ENCODE assay signal across 11 cellular contexts in genomic region chr5:170639221-170639925, GRCh38.
"Had no signal": no experiment of that assay in that cellular context is flagged by ENCODE, and none has a peak within 500 bp of the region (broad histone marks: within the 10 kb centered on the region; RNA-seq: fewer than 3 reads in every experiment).

No MANE protein-coding gene starts in this region.

- H3K9me3 ChIP-seq: adrenal gland, MG63, Peyer's patch, SJSA1 had no signal

- H3K4me3 ChIP-seq: adrenal gland, MG63, Peyer's patch, SJSA1 had no signal

- H3K9me3 Mint-ChIP-seq: activated naive CD8-positive, alpha-beta T cell treated with anti-CD3 and anti-CD28 coated beads, Interleukin-2, amount 10 ng/mL, durations not matched to agents 7 days and 5 days; activated T-cell treated with anti-CD3 and anti-CD28 coated beads, Interleukin-2, amount 50 U/mL, for 4 hours; T-helper 2 cell treated with Interferon-gamma antibody and Interleukin-4, amounts not matched to agents 5 μg/mL and 100 μg/mL, for 36 hours had no signal

- H3K36me3 ChIP-seq: adrenal gland, MG63, Peyer's patch, SJSA1, WERI-Rb-1 had no signal

- DNase-seq: NCI-H1092 treated with DMSO at 0.1 percent for 48 hours, NCI-H1417 treated with DMSO at 0.1 percent for 48 hours had no signal

- H3K27me3 ChIP-seq: MG63, Peyer's patch, SJSA1 had no signal

- H3K4me3 Mint-ChIP-seq: activated naive CD8-positive, alpha-beta T cell treated with anti-CD3 and anti-CD28 coated beads, Interleukin-2, amount 10 ng/mL, durations not matched to agents 7 days and 5 days; activated T-cell treated with anti-CD3 and anti-CD28 coated beads, Interleukin-2, amount 50 U/mL, for 4 hours; T-helper 2 cell treated with Interferon-gamma antibody and Interleukin-4, amounts not matched to agents 5 μg/mL and 100 μg/mL, for 36 hours had no signal

- H3K36me3 Mint-ChIP-seq: activated naive CD8-positive, alpha-beta T cell treated with anti-CD3 and anti-CD28 coated beads, Interleukin-2, amount 10 ng/mL, durations not matched to agents 7 days and 5 days had no signal

- H3K27ac Mint-ChIP-seq: activated naive CD8-positive, alpha-beta T cell treated with anti-CD3 and anti-CD28 coated beads, Interleukin-2, amount 10 ng/mL, durations not matched to agents 7 days and 5 days; T-helper 2 cell treated with Interferon-gamma antibody and Interleukin-4, amounts not matched to agents 5 μg/mL and 100 μg/mL, for 36 hours had no signal

- H3K27ac ChIP-seq: adrenal gland, Peyer's patch, RWPE1, SJSA1, WERI-Rb-1 had no signal
